8 cellular contexts compared by ENCODE assay signal in genomic region chr9:97710356-97711222, GRCh38. TPM values are rescaled to one million over a fixed set of nuclear protein-coding genes. Genes with fewer than 3 reads are reported as not detected.
A peak's percentile ranks its signal among the peaks of the same experiment; 100 is the strongest.
DNase-seq lines count a peak whose midpoint lies in the region; ATAC-seq, FAIRE-seq and TF ChIP-seq lines count a peak whose summit lies in the region.

No MANE protein-coding gene starts in this region.

- no peak overlapping the region for H2AFZ ChIP-seq in endothelial cell of umbilical vein (ENCODE audit: low read depth, low read length)

- no peak overlapping the region for H3K27ac Mint-ChIP-seq in activated CD4-positive, alpha-beta memory T cell treated with anti-CD3 and anti-CD28 coated beads, Interleukin-2, amount 10 ng/mL, durations not matched to agents 7 days and 5 days

- H3K27me3 Mint-ChIP-seq in activated CD4-positive, alpha-beta memory T cell treated with anti-CD3 and anti-CD28 coated beads, Interleukin-2, amount 10 ng/mL, durations not matched to agents 7 days and 5 days: peaks cover 34% of the 10 kb centered on the region

- POLR2A ChIA-PET in activated CD4-positive, alpha-beta memory T cell treated with anti-CD3 and anti-CD28 coated beads, Interleukin-2, amount 10 ng/mL, durations not matched to agents 7 days and 5 days (lab: Charles Lee): no interaction called here
- POLR2A ChIA-PET in endothelial cell of umbilical vein (lab: Charles Lee): no interaction called here

- H3K4me2 ChIP-seq in endothelial cell of umbilical vein (ENCODE audit: insufficient read depth, low read length): no peak overlapping the region

- peaks cover 14 to 17% of the 10 kb centered on the region in 2 experiments for H3K27me3 ChIP-seq in endothelial cell of umbilical vein (ENCODE audit: control insufficient read depth in 2 of 2, insufficient read depth in 2 of 2, low read length in 2 of 2)
- peaks cover 0 to 9% of the 10 kb centered on the region in 2 donors for H3K27me3 ChIP-seq in tibial nerve

- dilution Hi-C loops in endothelial cell of umbilical vein (cut with MboI; ENCODE audit: extremely low pct_ligation_motif_present, low sequenced_read_pairs): no loop called here

- H3K9me3 ChIP-seq in endothelial cell of umbilical vein (replicated peaks; ENCODE audit: control insufficient read depth, insufficient read depth, low read length) (no peaks in the 10 kb centered on the region), tibial nerve (no peaks in the 10 kb centered on the region)

- H3K36me3 Mint-ChIP-seq in activated CD4-positive, alpha-beta memory T cell treated with anti-CD3 and anti-CD28 coated beads, Interleukin-2, amount 10 ng/mL, durations not matched to agents 7 days and 5 days (ENCODE audit: low read depth): no peaks in the 10 kb centered on the region

- no peak for TF ChIP-seq EP300 in tibial nerve (IDR thresholded peaks at IDR 0.05)

- TF ChIP-seq CTCF in 22Rv1 (IDR thresholded peaks at IDR 0.05) (peak; percentile 84), GM12872 (IDR thresholded peaks at IDR 0.05; ENCODE audit: insufficient read depth, low read depth, low read length) (peak; percentile 82), endothelial cell of umbilical vein (IDR thresholded peaks at IDR 0.05; ENCODE audit: extremely low read depth in 1 of 2, insufficient read depth in 1 of 2, low read depth in 1 of 2, low read length in 2 of 2) (peak; percentile 73 to 76), tibial nerve (IDR thresholded peaks at IDR 0.05) (peak; percentile 75 to 89 (median 82))

- no peaks in the 10 kb centered on the region for H4K20me1 ChIP-seq in endothelial cell of umbilical vein (replicated peaks; ENCODE audit: control insufficient read depth, extremely low read depth, insufficient read depth, low read length)

- no peaks in the 10 kb centered on the region for H3K9me3 Mint-ChIP-seq in activated CD4-positive, alpha-beta memory T cell treated with anti-CD3 and anti-CD28 coated beads, Interleukin-2, amount 10 ng/mL, durations not matched to agents 7 days and 5 days

- no peaks in the 10 kb centered on the region for H3K79me2 ChIP-seq in endothelial cell of umbilical vein (ENCODE audit: control insufficient read depth, insufficient read depth, low read length)

- TF ChIP-seq POLR2A in endothelial cell of umbilical vein (IDR thresholded peaks at IDR 0.05; ENCODE audit: low read depth, low read length): no peak
- TF ChIP-seq POLR2A in tibial nerve (IDR thresholded peaks at IDR 0.05): no peak

- CTCF ChIA-PET in activated CD4-positive, alpha-beta memory T cell treated with anti-CD3 and anti-CD28 coated beads, Interleukin-2, amount 10 ng/mL, durations not matched to agents 7 days and 5 days (lab: Charles Lee): interaction anchor here (1.0 kb wide), 1 partner anchor 14 kb away, joined by 4 read pairs; the partner anchor contains the start of gene XPA
- CTCF ChIA-PET in endothelial cell of umbilical vein (lab: Charles Lee): interaction anchor here (0.6 kb wide), 1 partner anchor 31 kb away, joined by 3 read pairs; no protein-coding TSS in a partner anchor

- no peak overlapping the region for H3K4me3 Mint-ChIP-seq in activated CD4-positive, alpha-beta memory T cell treated with anti-CD3 and anti-CD28 coated beads, Interleukin-2, amount 10 ng/mL, durations not matched to agents 7 days and 5 days

- no TSS peak for BruUV-seq in endothelial cell of umbilical vein (replicated peaks; lab: Mats Ljungman, UMichigan)

- peak; percentile 81 for DNase-seq in NCI-H69 (lab: John Stamatoyannopoulos, UW)
- peak; percentile 54 for DNase-seq in activated CD4-positive, alpha-beta memory T cell treated with anti-CD3 and anti-CD28 coated beads, Interleukin-2, amount 10 ng/mL, durations not matched to agents 7 days and 5 days
- DNase-seq in endothelial cell of umbilical vein (ENCODE audit: low read depth, low spot score): peak; percentile 69
- peak; percentile 39 for DNase-seq in middle frontal gyrus (ENCODE audit: extremely low spot score, low spot score)
- DNase-seq in tibial nerve (ENCODE audit: low spot score in 2 of 2): peak in 1 of 2 donors; percentile 47

- FAIRE-seq in endothelial cell of umbilical vein (lab: Jason Lieb, UNC): peak; percentile 95

- intact Hi-C loops in endothelial cell of umbilical vein (cut with micrococcal nuclease): loop anchor here (1.0 to 5.0 kb wide), 8 partner anchors 144 to 552 kb away; partner anchors contain the start of gene TRMO

- no peaks in the 10 kb centered on the region for H3K9me1 ChIP-seq in endothelial cell of umbilical vein (replicated peaks; ENCODE audit: control insufficient read depth, extremely low read depth, insufficient read depth, low read length)

- no peaks in the 10 kb centered on the region for H3K4me1 ChIP-seq in endothelial cell of umbilical vein (ENCODE audit: control insufficient read depth, extremely low read depth, insufficient read depth, low read length)
- H3K4me1 ChIP-seq in tibial nerve: peaks cover 0 to 7% (median 5%) of the 10 kb centered on the region in 4 donors

- no peaks in the 10 kb centered on the region for H3K36me3 ChIP-seq in endothelial cell of umbilical vein (ENCODE audit: control insufficient read depth in 2 of 2, extremely low read depth in 1 of 2, insufficient read depth in 2 of 2, low read length in 2 of 2)
- no peaks in the 10 kb centered on the region for H3K36me3 ChIP-seq in tibial nerve

- peaks cover 33% of the 10 kb centered on the region for H3K4me1 Mint-ChIP-seq in activated CD4-positive, alpha-beta memory T cell treated with anti-CD3 and anti-CD28 coated beads, Interleukin-2, amount 10 ng/mL, durations not matched to agents 7 days and 5 days

- H3K9ac ChIP-seq in endothelial cell of umbilical vein (replicated peaks; ENCODE audit: extremely low read depth, insufficient read depth, low read length): no peak overlapping the region

- peak; percentile 67 for ATAC-seq in HG03460 (IDR thresholded peaks at IDR 0.05; ENCODE audit: unreplicated experiment)

- WGBS in tibial nerve, 2 donors: 23 to 24% methylated on average over 9 of the region's 9 CpGs

- no peak overlapping the region for H3K27ac ChIP-seq in 22Rv1
- H3K27ac ChIP-seq in endothelial cell of umbilical vein (ENCODE audit: insufficient read depth, low read depth, low read length): no peak overlapping the region
- H3K27ac ChIP-seq in tibial nerve: no peak overlapping the region

- no peak overlapping the region for H3K4me3 ChIP-seq in endothelial cell of umbilical vein (replicated peaks in 1 of 3; ENCODE audit: insufficient read depth in 1 of 3, low read depth in 1 of 3, low read length in 3 of 3)
- H3K4me3 ChIP-seq in tibial nerve: no peak overlapping the region

TF ChIP-seq in endothelial cell of umbilical vein, 7 proteins besides CTCF, POLR2A, EP300 and RAD21:
- TF ChIP-seq MAX (IDR thresholded peaks at IDR 0.05; ENCODE audit: insufficient read depth, insufficient read length) (no peak), POLR2AphosphoS5 (IDR thresholded peaks at IDR 0.05; ENCODE audit: insufficient read depth, low read depth, low read length) (no peak), GATA2 (IDR thresholded peaks at IDR 0.05; ENCODE audit: insufficient read depth, insufficient read length, low read depth, low read length) (no peak), FOS (IDR thresholded peaks at IDR 0.05; ENCODE audit: borderline replicate concordance, insufficient read depth, low read length) (no peak), MYC (IDR thresholded peaks at IDR 0.05; ENCODE audit: low read depth, low read length) (no peak), EZH2 (IDR thresholded peaks at IDR 0.05; ENCODE audit: borderline replicate concordance, low read depth, low read length, severe bottlenecking) (no peak), JUN (IDR thresholded peaks at IDR 0.05; ENCODE audit: borderline replicate concordance, insufficient read depth, insufficient read length, low read depth) (no peak)

RNA-seq across cellular contexts. Expression of gene XPA, which starts 13.4 kb away (rescaled TPM):
- 10 to 100 TPM; 12.1 to 12.4 TPM for total RNA-seq in activated CD4-positive, alpha-beta memory T cell treated with anti-CD3 and anti-CD28 coated beads, Interleukin-2, amount 10 ng/mL, durations not matched to agents 7 days and 5 days
- total RNA-seq in endothelial cell of umbilical vein (18.5 and 21.1 TPM in 2 replicates), tibial nerve (10 to 100 TPM; 16.6 to 27.8 (median 20.0) TPM)
- 2.2 and 3.6 TPM in 2 replicates for polyA plus RNA-seq in endothelial cell of umbilical vein
- 5.9 and 6.7 TPM in 2 replicates for polyA plus RNA-seq in endothelial cell of umbilical vein (2011; cell fraction: cytosol; rRNA removed)
- polyA plus RNA-seq in endothelial cell of umbilical vein (2011; cell fraction: nucleus; rRNA removed): 6.2 and 9.6 TPM in 2 replicates
- 14.0 and 15.6 TPM in 2 replicates for polyA plus RNA-seq in endothelial cell of umbilical vein (2012)
- polyA minus RNA-seq in endothelial cell of umbilical vein: 3.5 and 6.8 TPM in 2 replicates
- polyA minus RNA-seq in endothelial cell of umbilical vein (2011; cell fraction: cytosol; rRNA and poly(A)+ RNA removed): 1.7 TPM
- 14.2 and 14.4 TPM in 2 replicates for polyA minus RNA-seq in endothelial cell of umbilical vein (2011; cell fraction: nucleus; rRNA and poly(A)+ RNA removed)
